12 cellular contexts compared by ENCODE assay signal in the genomic region with DNA sequence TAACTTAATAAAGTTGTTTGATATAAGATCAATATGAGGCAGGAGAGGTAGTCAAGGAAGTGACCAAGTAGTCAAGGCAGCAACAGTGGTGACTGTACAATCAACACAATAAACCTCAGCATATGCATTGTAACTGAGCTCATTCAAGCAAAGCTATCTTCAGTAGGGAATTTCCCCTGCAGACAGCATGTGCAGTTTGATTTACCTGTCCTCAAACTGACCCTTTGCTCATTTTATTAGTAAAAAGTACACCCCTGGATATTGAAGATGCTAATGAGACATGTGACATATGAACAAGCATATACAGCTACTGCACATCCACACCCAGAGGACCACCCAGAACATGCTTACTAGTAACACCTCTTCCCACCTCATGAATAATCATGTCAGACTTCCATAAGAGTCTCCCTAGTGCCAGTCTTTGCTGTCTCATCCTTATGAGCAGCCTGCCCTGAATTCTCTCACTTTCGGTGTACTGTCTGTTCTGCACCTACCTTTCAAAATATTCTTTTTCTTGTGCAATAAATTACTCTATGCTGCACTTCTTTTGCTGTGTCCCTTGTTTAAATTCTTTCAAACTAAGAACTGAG. TPM values are rescaled to one million over a fixed set of nuclear protein-coding genes. Genes with fewer than 3 reads are reported as not detected.
DNase-seq lines count a peak whose midpoint lies in the region; ATAC-seq lines count a peak whose summit lies in the region.
"Had no signal": no experiment of that assay in that cellular context is flagged by ENCODE, and none has a peak within 500 bp of the region (broad histone marks: within the 10 kb centered on the region; RNA-seq: fewer than 3 reads in every experiment).

No MANE protein-coding gene starts in this region.

- no peaks in the 10 kb centered on the region for H3K36me3 Mint-ChIP-seq in activated T-helper 17 cell treated with anti-CD3 and anti-CD28 coated beads, Interleukin-2, amount 50 U/mL, for 72 hours (ENCODE audit: low read depth)

- no peak for DNase-seq in stimulated activated naive CD8-positive, alpha-beta T cell treated with anti-CD3 and anti-CD28 coated beads, Interleukin-15, amount 100 ng/mL, for 72 hours
- no peak for DNase-seq in stimulated activated naive CD8-positive, alpha-beta T cell treated with anti-CD3 and anti-CD28 coated beads, Interleukin-15, Interleukin-2, amounts not matched to agents 100 U/mL and 50 U/mL, for 24 hours
- no peak for DNase-seq in CD1c-positive myeloid dendritic cell (ENCODE audit: extremely low spot score)
- no peak for DNase-seq in NCI-H82 (lab: John Stamatoyannopoulos, UW)
- no peak for DNase-seq in SIG-M5 (lab: John Stamatoyannopoulos, UW)
- DNase-seq: activated T-cell treated with anti-CD3 and anti-CD28 coated beads, Interleukin-2, amount 50 U/mL, for 4 hours; Right ventricle myocardium superior; WERI-Rb-1 had no signal

- no peak overlapping the region for H3K27ac Mint-ChIP-seq in stimulated activated naive CD8-positive, alpha-beta T cell treated with anti-CD3 and anti-CD28 coated beads, Interleukin-15, amount 100 ng/mL, for 72 hours
- no peak overlapping the region for H3K27ac Mint-ChIP-seq in activated T-helper 17 cell treated with anti-CD3 and anti-CD28 coated beads, Interleukin-2, amount 50 U/mL, for 72 hours
- H3K27ac Mint-ChIP-seq: progenitor cell of endocrine pancreas had no signal

- peak; percentile 55 for ATAC-seq in stimulated activated naive CD8-positive, alpha-beta T cell treated with anti-CD3 and anti-CD28 coated beads, Interleukin-15, amount 100 ng/mL, for 72 hours
- no peak for ATAC-seq in stimulated activated naive CD8-positive, alpha-beta T cell treated with anti-CD3 and anti-CD28 coated beads, Interleukin-15, Interleukin-2, amounts not matched to agents 100 U/mL and 50 U/mL, for 24 hours
- ATAC-seq in HG02981 (IDR thresholded peaks at IDR 0.05; ENCODE audit: unreplicated experiment) = peak; percentile 81
- peak; percentile 57 for ATAC-seq in activated T-helper 17 cell treated with anti-CD3 and anti-CD28 coated beads, Interleukin-2, amount 50 U/mL, for 72 hours (replicated peaks)
- no peak for ATAC-seq in GM19452 (IDR thresholded peaks at IDR 0.05; ENCODE audit: unreplicated experiment)
- ATAC-seq: activated T-cell treated with anti-CD3 and anti-CD28 coated beads, Interleukin-2, amount 50 U/mL, for 4 hours had no signal

- H3K9me3 Mint-ChIP-seq in stimulated activated naive CD8-positive, alpha-beta T cell treated with anti-CD3 and anti-CD28 coated beads, Interleukin-15, amount 100 ng/mL, for 72 hours = no peaks in the 10 kb centered on the region
- no peaks in the 10 kb centered on the region for H3K9me3 Mint-ChIP-seq in activated T-helper 17 cell treated with anti-CD3 and anti-CD28 coated beads, Interleukin-2, amount 50 U/mL, for 72 hours
- H3K9me3 Mint-ChIP-seq: activated T-cell treated with anti-CD3 and anti-CD28 coated beads, Interleukin-2, amount 50 U/mL, for 4 hours had no signal

- peaks cover 8% of the 10 kb centered on the region for H3K27me3 Mint-ChIP-seq in stimulated activated naive CD8-positive, alpha-beta T cell treated with anti-CD3 and anti-CD28 coated beads, Interleukin-15, amount 100 ng/mL, for 72 hours
- H3K27me3 Mint-ChIP-seq in activated T-helper 17 cell treated with anti-CD3 and anti-CD28 coated beads, Interleukin-2, amount 50 U/mL, for 72 hours = peaks cover 17% of the 10 kb centered on the region

- H3K4me1 Mint-ChIP-seq in stimulated activated naive CD8-positive, alpha-beta T cell treated with anti-CD3 and anti-CD28 coated beads, Interleukin-15, amount 100 ng/mL, for 72 hours = no peaks in the 10 kb centered on the region
- H3K4me1 Mint-ChIP-seq in activated T-helper 17 cell treated with anti-CD3 and anti-CD28 coated beads, Interleukin-2, amount 50 U/mL, for 72 hours = no peaks in the 10 kb centered on the region

- no peak overlapping the region for H3K4me3 Mint-ChIP-seq in stimulated activated naive CD8-positive, alpha-beta T cell treated with anti-CD3 and anti-CD28 coated beads, Interleukin-15, amount 100 ng/mL, for 72 hours
- no peak overlapping the region for H3K4me3 Mint-ChIP-seq in activated T-helper 17 cell treated with anti-CD3 and anti-CD28 coated beads, Interleukin-2, amount 50 U/mL, for 72 hours
- H3K4me3 Mint-ChIP-seq: activated T-cell treated with anti-CD3 and anti-CD28 coated beads, Interleukin-2, amount 50 U/mL, for 4 hours had no signal

RNA-seq across cellular contexts. Expression of a gene that starts 15.3 kb away (rescaled TPM):
- 1 to 10 TPM; 2.3 to 9.7 TPM for total RNA-seq in activated T-helper 17 cell treated with anti-CD3 and anti-CD28 coated beads, Interleukin-2, amount 50 U/mL, for 72 hours

RNA-seq across cellular contexts. Expression of a gene that starts 15.4 kb away (rescaled TPM):
- total RNA-seq in activated T-helper 17 cell treated with anti-CD3 and anti-CD28 coated beads, Interleukin-2, amount 50 U/mL, for 72 hours = 100 to 1,000 TPM in 1 of 2 donors, 10 to 100 TPM in 1; 85.8 to 194 TPM

RNA-seq across cellular contexts. Expression of a gene that starts 26.0 kb away (rescaled TPM):
- total RNA-seq in activated T-helper 17 cell treated with anti-CD3 and anti-CD28 coated beads, Interleukin-2, amount 50 U/mL, for 72 hours = 100 to 1,000 TPM in 1 of 2 donors, 10 to 100 TPM in 1; 84.0 to 108 TPM

RNA-seq across cellular contexts. Expression of a gene that starts 35.6 kb away (rescaled TPM):
- 1 to 10 TPM; 1.2 to 3.1 TPM for total RNA-seq in activated T-helper 17 cell treated with anti-CD3 and anti-CD28 coated beads, Interleukin-2, amount 50 U/mL, for 72 hours

RNA-seq across cellular contexts. Expression of a gene that starts 48.8 kb away (rescaled TPM):
- 10 to 100 TPM; 27.8 to 37.9 TPM for total RNA-seq in activated T-helper 17 cell treated with anti-CD3 and anti-CD28 coated beads, Interleukin-2, amount 50 U/mL, for 72 hours

Comparison
In these comparisons a context has a peak if more than half of its experiments do, and no peak if none do; other contexts are left out.
1. ATAC-seq: peak in stimulated activated naive CD8-positive, alpha-beta T cell treated with anti-CD3 and anti-CD28 coated beads, Interleukin-15, amount 100 ng/mL, for 72 hours (single experiment), HG02981 (single experiment) and activated T-helper 17 cell treated with anti-CD3 and anti-CD28 coated beads, Interleukin-2, amount 50 U/mL, for 72 hours (single experiment); none in stimulated activated naive CD8-positive, alpha-beta T cell treated with anti-CD3 and anti-CD28 coated beads, Interleukin-15, Interleukin-2, amounts not matched to agents 100 U/mL and 50 U/mL, for 24 hours (single experiment) and GM19452 (single experiment).